24 cellular contexts compared by ENCODE assay signal in the genomic region with DNA sequence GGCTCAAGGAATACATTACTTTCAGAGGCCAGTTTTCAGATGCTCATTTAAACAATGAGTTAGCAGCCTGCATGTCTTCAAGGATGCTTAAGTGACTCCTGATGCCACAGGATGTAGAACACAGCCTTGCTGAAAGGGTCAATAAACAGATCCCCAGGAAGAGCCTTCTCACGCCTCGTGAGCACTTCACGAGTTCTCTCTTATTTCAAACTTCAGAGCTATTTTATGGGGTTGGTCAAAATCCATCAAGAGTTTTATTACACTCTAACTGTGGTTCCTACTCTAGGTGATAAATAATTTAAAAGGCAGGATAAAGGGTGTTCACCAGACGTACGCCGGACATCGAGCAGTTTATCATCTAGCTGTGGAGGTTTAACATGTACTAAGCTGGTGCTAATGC.
"Had no signal": no experiment of that assay in that cellular context is flagged by ENCODE, and none has a peak within 500 bp of the region (broad histone marks: within the 10 kb centered on the region; RNA-seq: fewer than 3 reads in every experiment).

No MANE protein-coding gene starts in this region.

- H3K4me3 Mint-ChIP-seq: naive B cell; natural killer cell treated with Interleukin-12 subunit alpha and Interleukin-12 subunit beta and Interleukin-15 and Interleukin-18, amount 100 ng/mL, for 72 hours; stimulated activated memory B cell treated with anti-CD40 and anti-IgM and Interleukin-4, amounts not matched to agents 10 μg/mL and 1 μg/mL and 100 μg/mL, for 72 hours had no signal

- H3K27ac Mint-ChIP-seq: naive B cell; natural killer cell treated with Interleukin-12 subunit alpha and Interleukin-12 subunit beta and Interleukin-15 and Interleukin-18, amount 100 ng/mL, for 72 hours; stimulated activated memory B cell treated with anti-CD40 and anti-IgM and Interleukin-4, amounts not matched to agents 10 μg/mL and 1 μg/mL and 100 μg/mL, for 72 hours had no signal

- H3K4me1 ChIP-seq: foreskin keratinocyte, lower lobe of right lung, prostate gland, spleen, upper lobe of left lung had no signal

- DNase-seq: dorsolateral prefrontal cortex; effector CD4-positive, alpha-beta T cell; foreskin keratinocyte; heart left ventricle; hippocampal formation; left cardiac atrium; left ventricle myocardium superior; lower lobe of right lung; naive B cell; nucleus accumbens; spleen; stimulated activated CD4-positive, alpha-beta T cell treated with anti-CD3 and anti-CD28 coated beads, Interleukin-4, amount 100 ng/mL, for 4 hours; stimulated activated naive CD8-positive, alpha-beta T cell treated with anti-CD3 and anti-CD28 coated beads, Interleukin-15, Interleukin-2, amounts not matched to agents 100 U/mL and 50 U/mL, for 24 hours; upper lobe of left lung had no signal

- ATAC-seq: esophagus mucosa; foreskin keratinocyte; gastroesophageal sphincter; heart left ventricle; left cardiac atrium; left ventricle myocardium superior; lower lobe of right lung; natural killer cell treated with Interleukin-12 subunit alpha and Interleukin-12 subunit beta and Interleukin-15 and Interleukin-18, amount 100 ng/mL, for 72 hours; stimulated activated memory B cell treated with anti-CD40 and anti-IgM and Interleukin-4, amounts not matched to agents 10 μg/mL and 1 μg/mL and 100 μg/mL, for 72 hours; stimulated activated naive CD8-positive, alpha-beta T cell treated with anti-CD3 and anti-CD28 coated beads, Interleukin-15, Interleukin-2, amounts not matched to agents 100 U/mL and 50 U/mL, for 24 hours had no signal

- H3K4me1 Mint-ChIP-seq: naive B cell; stimulated activated memory B cell treated with anti-CD40 and anti-IgM and Interleukin-4, amounts not matched to agents 10 μg/mL and 1 μg/mL and 100 μg/mL, for 72 hours had no signal

- H3K9me3 ChIP-seq: gastroesophageal sphincter, heart left ventricle, lower lobe of right lung, prostate gland, right atrium auricular region, thoracic aorta, upper lobe of left lung had no signal

- H3K27me3 ChIP-seq: foreskin keratinocyte, gastroesophageal sphincter, heart left ventricle, right atrium auricular region, tibial nerve, upper lobe of left lung had no signal

- H3K36me3 Mint-ChIP-seq: naive B cell; natural killer cell treated with Interleukin-12 subunit alpha and Interleukin-12 subunit beta and Interleukin-15 and Interleukin-18, amount 100 ng/mL, for 72 hours; stimulated activated memory B cell treated with anti-CD40 and anti-IgM and Interleukin-4, amounts not matched to agents 10 μg/mL and 1 μg/mL and 100 μg/mL, for 72 hours had no signal

- H3K27ac ChIP-seq: dorsolateral prefrontal cortex, epithelial cell of prostate, foreskin keratinocyte, gastroesophageal sphincter, lower lobe of right lung, prostate gland, right atrium auricular region, skin epidermis, spleen, thoracic aorta, tibial nerve, upper lobe of left lung had no signal

- H3K4me3 ChIP-seq: dorsolateral prefrontal cortex, gastroesophageal sphincter, heart left ventricle, lower lobe of right lung, prostate gland, right atrium auricular region, skin epidermis, spleen, thoracic aorta, tibial nerve, upper lobe of left lung had no signal

- H3K36me3 ChIP-seq: gastroesophageal sphincter, heart left ventricle, lower lobe of right lung, prostate gland, right atrium auricular region, spleen, thoracic aorta, tibial nerve, upper lobe of left lung had no signal
